Comparison of ENCODE assay signal across 17 cellular contexts in the genomic region with DNA sequence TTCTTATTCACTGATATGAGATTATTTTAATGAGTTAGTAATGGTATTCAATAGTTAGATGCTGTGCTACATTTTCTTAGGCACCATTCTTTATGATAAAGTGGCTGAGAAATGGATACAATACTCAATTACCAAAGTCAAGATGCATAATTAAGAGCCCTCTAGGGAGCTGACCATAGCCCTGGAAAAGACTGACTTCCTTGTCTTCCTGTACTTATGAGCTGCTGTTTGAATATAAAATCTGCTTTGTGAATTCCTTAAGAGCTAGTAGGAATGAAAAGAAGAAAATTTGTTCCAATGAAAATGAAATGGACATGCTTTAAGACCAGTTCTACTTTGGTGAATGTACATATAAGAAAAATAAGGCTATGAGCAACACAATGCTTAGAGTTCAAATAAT.
DNase-seq lines count a peak whose midpoint lies in the region; ATAC-seq and TF ChIP-seq lines count a peak whose summit lies in the region.
"Had no signal": no experiment of that assay in that cellular context is flagged by ENCODE, and none has a peak within 500 bp of the region (broad histone marks: within the 10 kb centered on the region; RNA-seq: fewer than 3 reads in every experiment).

No MANE protein-coding gene starts in this region.

- H4K20me1 ChIP-seq in hepatocyte (ENCODE audit: insufficient read depth, poor library complexity, severe bottlenecking), result no peaks in the 10 kb centered on the region
- H4K20me1 ChIP-seq: BLaER1 had no signal

- peak overlapping the region; percentile 16 for H2AFZ ChIP-seq in hepatocyte
- H2AFZ ChIP-seq: GM23338 had no signal

- ATAC-seq in GM19463 (IDR thresholded peaks at IDR 0.05; ENCODE audit: unreplicated experiment) (no peak), HG03095 (IDR thresholded peaks at IDR 0.05; ENCODE audit: unreplicated experiment) (no peak), psoas muscle (no peak)
- ATAC-seq: CD8-positive, alpha-beta T cell; GM23338 had no signal

- H3K4me3 ChIP-seq in hepatocyte (no peak overlapping the region), psoas muscle (no peak overlapping the region)
- H3K4me3 ChIP-seq: BLaER1, GM23338 had no signal

- no peak for TF ChIP-seq CTCF in hepatocyte (IDR thresholded peaks at IDR 0.05; ENCODE audit: poor library complexity)
- TF ChIP-seq CTCF in psoas muscle (IDR thresholded peaks at IDR 0.05), result no peak

- H3K27ac ChIP-seq in hepatocyte (no peak overlapping the region), psoas muscle (no peak overlapping the region)
- H3K27ac ChIP-seq: BLaER1, C4-2B had no signal

- H3K9me2 ChIP-seq in hepatocyte (replicated peaks; ENCODE audit: insufficient read depth), result no peaks in the 10 kb centered on the region

- H3K9me3 ChIP-seq in hepatocyte (ENCODE audit: low read depth) (no peaks in the 10 kb centered on the region), psoas muscle (no peaks in the 10 kb centered on the region)
- H3K9me3 ChIP-seq: BLaER1 had no signal

- no peak overlapping the region for H3K4me2 ChIP-seq in hepatocyte
- H3K4me2 ChIP-seq: BLaER1, GM23338 had no signal

- no peaks in the 10 kb centered on the region for H3K79me2 ChIP-seq in hepatocyte

- DNase-seq in COLO829 (ENCODE audit: low spot score) (peak; percentile 68), DMS 273 (lab: John Stamatoyannopoulos, UW; ENCODE audit: unreplicated experiment) (peak; percentile 39), RPMI7951 (ENCODE audit: low read depth) (peak; percentile 7), hepatocyte (ENCODE audit: low spot score) (no peak), Ammon's horn (ENCODE audit: low spot score) (no peak), psoas muscle (no peak)
- DNase-seq: CD4-positive, CD25-positive, alpha-beta regulatory T cell; CD8-positive, alpha-beta T cell; DMS153; DND-41; H9; HFFc6 had no signal

- intact Hi-C loops in psoas muscle (cut with DNase I), result no loop called here

- no peaks in the 10 kb centered on the region for H3K4me1 ChIP-seq in hepatocyte (ENCODE audit: insufficient read depth)
- no peaks in the 10 kb centered on the region for H3K4me1 ChIP-seq in psoas muscle

- H3K27me3 ChIP-seq in hepatocyte (no peaks in the 10 kb centered on the region), psoas muscle (ENCODE audit: insufficient read depth in 3 of 3, low read length in 2 of 3) (no peaks in the 10 kb centered on the region)
- H3K27me3 ChIP-seq: BLaER1 had no signal

- no peaks in the 10 kb centered on the region for H3K36me3 ChIP-seq in hepatocyte (replicated peaks; ENCODE audit: insufficient read depth, low read depth)
- H3K36me3 ChIP-seq in psoas muscle (ENCODE audit: insufficient read depth in 1 of 2, low read depth in 1 of 2), result no peaks in the 10 kb centered on the region
- H3K36me3 ChIP-seq: BLaER1 had no signal

Comparison
In these comparisons a context has a peak if more than half of its experiments do, and no peak if none do; other contexts are left out.
1. DNase-seq: peak in COLO829 (single experiment), DMS 273 (single experiment) and RPMI7951 (single experiment); none in hepatocyte (single experiment), Ammon's horn (single experiment) and psoas muscle (0 of 2).